27 cellular contexts compared by ENCODE assay signal in the genomic region with DNA sequence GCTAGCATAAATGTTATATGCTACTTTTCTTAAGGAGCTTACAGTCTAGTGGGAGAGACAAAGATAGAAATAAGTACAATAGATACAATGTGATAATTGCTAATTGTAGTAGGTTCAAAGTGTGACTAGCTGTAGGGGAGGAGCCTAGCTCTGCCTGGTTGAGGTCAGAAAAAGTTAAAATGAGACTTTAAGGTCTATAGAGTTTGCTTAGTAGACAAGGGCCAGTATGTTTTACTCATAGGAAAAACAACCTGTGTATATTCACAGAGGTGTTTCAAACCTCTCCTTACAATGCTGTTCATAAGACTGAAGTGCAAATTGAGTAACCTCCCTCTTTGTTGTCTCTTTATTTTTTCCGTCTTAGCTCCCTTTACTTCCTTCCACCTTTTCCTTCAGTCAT. TPM values are rescaled to one million over a fixed set of nuclear protein-coding genes. Genes with fewer than 3 reads are reported as not detected.
A peak's percentile ranks its signal among the peaks of the same experiment; 100 is the strongest.
DNase-seq lines count a peak whose midpoint lies in the region; ATAC-seq, FAIRE-seq and TF ChIP-seq lines count a peak whose summit lies in the region.
"Had no signal": no experiment of that assay in that cellular context is flagged by ENCODE, and none has a peak within 500 bp of the region (broad histone marks: within the 10 kb centered on the region; RNA-seq: fewer than 3 reads in every experiment).

No MANE protein-coding gene starts in this region.

- H3K9me3 ChIP-seq in SK-N-MC (ENCODE audit: low read depth, low read length): peaks cover 4% of the 10 kb centered on the region
- H3K9me3 ChIP-seq in endothelial cell of umbilical vein (replicated peaks; ENCODE audit: control insufficient read depth, insufficient read depth, low read length): no peaks in the 10 kb centered on the region
- H3K9me3 ChIP-seq: esophagus squamous epithelium, lower lobe of right lung, mucosa of descending colon, sigmoid colon, upper lobe of left lung had no signal

- peaks cover 43% of the 10 kb centered on the region for H3K36me3 ChIP-seq in SK-N-MC (ENCODE audit: insufficient read depth, low read length)
- no peaks in the 10 kb centered on the region for H3K36me3 ChIP-seq in endothelial cell of umbilical vein (ENCODE audit: control insufficient read depth in 2 of 2, extremely low read depth in 1 of 2, insufficient read depth in 2 of 2, low read length in 2 of 2)
- H3K36me3 ChIP-seq: esophagus squamous epithelium, lower lobe of right lung, neural progenitor cell, sigmoid colon, upper lobe of left lung had no signal

- POLR2A ChIA-PET in endothelial cell of umbilical vein (lab: Charles Lee): no interaction called here

- H3K4me1 Mint-ChIP-seq in activated CD8-positive, alpha-beta memory T cell treated with anti-CD3 and anti-CD28 coated beads, Interleukin-2, amount 10 ng/mL, durations not matched to agents 7 days and 5 days: peaks cover 52% of the 10 kb centered on the region
- H3K4me1 Mint-ChIP-seq in stimulated activated naive CD8-positive, alpha-beta T cell treated with anti-CD3 and anti-CD28 coated beads, Interleukin-15, Interleukin-2, amounts not matched to agents 100 ng/mL and 50 ng/mL, for 24 hours (ENCODE audit: low read depth): peaks cover 71% of the 10 kb centered on the region
- H3K4me1 Mint-ChIP-seq: neural progenitor cell had no signal

- no peaks in the 10 kb centered on the region for H3K27me3 ChIP-seq in endothelial cell of umbilical vein (ENCODE audit: control insufficient read depth in 2 of 2, insufficient read depth in 2 of 2, low read length in 2 of 2)
- H3K27me3 ChIP-seq: esophagus squamous epithelium, neural progenitor cell, sigmoid colon, upper lobe of left lung had no signal

- intact Hi-C loops in endothelial cell of umbilical vein (cut with micrococcal nuclease): loop anchor here (10.0 kb wide), 1 partner anchor 618 kb away; no protein-coding TSS in a partner anchor

- H3K4me3 Mint-ChIP-seq in activated CD8-positive, alpha-beta memory T cell treated with anti-CD3 and anti-CD28 coated beads, Interleukin-2, amount 10 ng/mL, durations not matched to agents 7 days and 5 days: no peak overlapping the region
- no peak overlapping the region for H3K4me3 Mint-ChIP-seq in stimulated activated naive CD8-positive, alpha-beta T cell treated with anti-CD3 and anti-CD28 coated beads, Interleukin-15, Interleukin-2, amounts not matched to agents 100 ng/mL and 50 ng/mL, for 24 hours
- H3K4me3 Mint-ChIP-seq: B cell; effector memory CD8-positive, alpha-beta T cell; neural progenitor cell; T-helper 2 cell treated with Interferon-gamma antibody and Interleukin-4, amounts not matched to agents 5 μg/mL and 100 μg/mL, for 36 hours had no signal

- H3K27ac ChIP-seq in SK-N-MC (peak overlapping the region; percentile 22; the same call in 1 of the 2 replicates), endothelial cell of umbilical vein (ENCODE audit: insufficient read depth, low read depth, low read length) (no peak overlapping the region), substantia nigra (ENCODE audit: low read depth, low read length, poor library complexity, severe bottlenecking) (no peak overlapping the region)
- H3K27ac ChIP-seq: esophagus squamous epithelium, lower lobe of right lung, neural progenitor cell, sigmoid colon had no signal

- H3K4me1 ChIP-seq in endothelial cell of umbilical vein (ENCODE audit: control insufficient read depth, extremely low read depth, insufficient read depth, low read length): peaks cover 3% of the 10 kb centered on the region

- peaks cover 2% of the 10 kb centered on the region for H3K36me3 Mint-ChIP-seq in activated CD8-positive, alpha-beta memory T cell treated with anti-CD3 and anti-CD28 coated beads, Interleukin-2, amount 10 ng/mL, durations not matched to agents 7 days and 5 days
- no peaks in the 10 kb centered on the region for H3K36me3 Mint-ChIP-seq in stimulated activated naive CD8-positive, alpha-beta T cell treated with anti-CD3 and anti-CD28 coated beads, Interleukin-15, Interleukin-2, amounts not matched to agents 100 ng/mL and 50 ng/mL, for 24 hours (ENCODE audit: low read depth)

- peaks cover 8% of the 10 kb centered on the region for H4K20me1 ChIP-seq in endothelial cell of umbilical vein (replicated peaks; ENCODE audit: control insufficient read depth, extremely low read depth, insufficient read depth, low read length)

- TF ChIP-seq CTCF in endothelial cell of umbilical vein (IDR thresholded peaks at IDR 0.05; ENCODE audit: extremely low read depth in 1 of 2, insufficient read depth in 1 of 2, low read depth in 1 of 2, low read length in 2 of 2): no peak

- peak overlapping the region; percentile 54 for H3K27ac Mint-ChIP-seq in activated CD8-positive, alpha-beta memory T cell treated with anti-CD3 and anti-CD28 coated beads, Interleukin-2, amount 10 ng/mL, durations not matched to agents 7 days and 5 days
- peak overlapping the region; percentile 26 for H3K27ac Mint-ChIP-seq in stimulated activated naive CD8-positive, alpha-beta T cell treated with anti-CD3 and anti-CD28 coated beads, Interleukin-15, Interleukin-2, amounts not matched to agents 100 ng/mL and 50 ng/mL, for 24 hours
- H3K27ac Mint-ChIP-seq: B cell; effector memory CD8-positive, alpha-beta T cell; neural progenitor cell; T-helper 2 cell treated with Interferon-gamma antibody and Interleukin-4, amounts not matched to agents 5 μg/mL and 100 μg/mL, for 36 hours had no signal

- peaks cover 83% of the 10 kb centered on the region for H3K79me2 ChIP-seq in endothelial cell of umbilical vein (ENCODE audit: control insufficient read depth, insufficient read depth, low read length)

- no peaks in the 10 kb centered on the region for H3K9me3 Mint-ChIP-seq in activated CD8-positive, alpha-beta memory T cell treated with anti-CD3 and anti-CD28 coated beads, Interleukin-2, amount 10 ng/mL, durations not matched to agents 7 days and 5 days (ENCODE audit: low read depth)
- H3K9me3 Mint-ChIP-seq in stimulated activated naive CD8-positive, alpha-beta T cell treated with anti-CD3 and anti-CD28 coated beads, Interleukin-15, Interleukin-2, amounts not matched to agents 100 ng/mL and 50 ng/mL, for 24 hours: no peaks in the 10 kb centered on the region
- H3K9me3 Mint-ChIP-seq: effector memory CD8-positive, alpha-beta T cell; T-helper 2 cell treated with Interferon-gamma antibody and Interleukin-4, amounts not matched to agents 5 μg/mL and 100 μg/mL, for 36 hours had no signal

- H3K27me3 Mint-ChIP-seq in activated CD8-positive, alpha-beta memory T cell treated with anti-CD3 and anti-CD28 coated beads, Interleukin-2, amount 10 ng/mL, durations not matched to agents 7 days and 5 days: no peaks in the 10 kb centered on the region
- H3K27me3 Mint-ChIP-seq in stimulated activated naive CD8-positive, alpha-beta T cell treated with anti-CD3 and anti-CD28 coated beads, Interleukin-15, Interleukin-2, amounts not matched to agents 100 ng/mL and 50 ng/mL, for 24 hours: no peaks in the 10 kb centered on the region
- H3K27me3 Mint-ChIP-seq: B cell; effector memory CD8-positive, alpha-beta T cell had no signal

- ATAC-seq in activated CD8-positive, alpha-beta memory T cell treated with anti-CD3 and anti-CD28 coated beads, Interleukin-2, amount 10 ng/mL, durations not matched to agents 7 days and 5 days: peak; percentile 32
- ATAC-seq in HG02852 (IDR thresholded peaks at IDR 0.05; ENCODE audit: unreplicated experiment) (no peak), HG03520 (IDR thresholded peaks at IDR 0.05; ENCODE audit: unreplicated experiment) (no peak)
- ATAC-seq: effector memory CD8-positive, alpha-beta T cell; lower lobe of right lung; mucosa of descending colon; SK-N-SH treated with all-trans-retinoic acid at 6 μM for 48 hours had no signal

- H3K4me2 ChIP-seq in endothelial cell of umbilical vein (ENCODE audit: insufficient read depth, low read length): peak overlapping the region; percentile 38
- H3K4me2 ChIP-seq: neural progenitor cell had no signal

- H3K9ac ChIP-seq in SK-N-MC (ENCODE audit: insufficient read length): no peak overlapping the region
- H3K9ac ChIP-seq in endothelial cell of umbilical vein (replicated peaks; ENCODE audit: extremely low read depth, insufficient read depth, low read length): no peak overlapping the region
- H3K9ac ChIP-seq: neural progenitor cell had no signal

- BruUV-seq in endothelial cell of umbilical vein (replicated peaks; lab: Mats Ljungman, UMichigan): no TSS peak

- no peak for TF ChIP-seq POLR2A in endothelial cell of umbilical vein (IDR thresholded peaks at IDR 0.05; ENCODE audit: low read depth, low read length)

- CTCF ChIA-PET in activated CD8-positive, alpha-beta memory T cell treated with anti-CD3 and anti-CD28 coated beads, Interleukin-2, amount 10 ng/mL, durations not matched to agents 7 days and 5 days (lab: Charles Lee): interaction anchor here (0.8 to 3.0 kb wide), 13 partner anchors 9 to 104 kb away, joined by 3 to 16 read pairs (median 3); partner anchors contain the start of genes N4BP2L2 and PDS5B
- CTCF ChIA-PET in endothelial cell of umbilical vein (lab: Charles Lee): interaction anchor here (0.8 to 4.4 kb wide), 11 partner anchors 8 to 732 kb away, joined by 3 to 70 read pairs (median 11); partner anchors contain the start of gene PDS5B

- H3K4me3 ChIP-seq in SK-N-MC (no peak overlapping the region), endothelial cell of umbilical vein (replicated peaks in 1 of 3; ENCODE audit: insufficient read depth in 1 of 3, low read depth in 1 of 3, low read length in 3 of 3) (no peak overlapping the region)
- H3K4me3 ChIP-seq: esophagus squamous epithelium, lower lobe of right lung, mucosa of descending colon, neural progenitor cell, sigmoid colon, upper lobe of left lung had no signal

- no peak for FAIRE-seq in endothelial cell of umbilical vein (lab: Jason Lieb, UNC)
- FAIRE-seq: bronchial epithelial cell, colon, H54 had no signal

- no peak overlapping the region for H2AFZ ChIP-seq in endothelial cell of umbilical vein (ENCODE audit: low read depth, low read length)
- H2AFZ ChIP-seq: neural progenitor cell had no signal

- no peaks in the 10 kb centered on the region for H3K9me1 ChIP-seq in endothelial cell of umbilical vein (replicated peaks; ENCODE audit: control insufficient read depth, extremely low read depth, insufficient read depth, low read length)

- DNase-seq in activated CD8-positive, alpha-beta memory T cell treated with anti-CD3 and anti-CD28 coated beads, Interleukin-2, amount 10 ng/mL, durations not matched to agents 7 days and 5 days: no peak
- no peak for DNase-seq in activated CD8-positive, alpha-beta memory T cell treated with anti-CD3 and anti-CD28 coated beads, Interleukin-2, amount 50 U/mL, for 48 hours
- no peak for DNase-seq in SK-N-MC (ENCODE audit: low read depth, low spot score)
- peak; percentile 28 for DNase-seq in endothelial cell of umbilical vein (ENCODE audit: low read depth, low spot score)
- DNase-seq in substantia nigra (lab: John Stamatoyannopoulos, UW): no peak
- DNase-seq: activated CD4-positive, alpha-beta T cell treated with anti-CD3 and anti-CD28 coated beads, Interleukin-2, amount 50 U/mL, for 4 hours; activated naive CD4-positive, alpha-beta T cell treated with Interleukin-2 at 50 U/mL for 16 hours; amniotic stem cell; effector memory CD8-positive, alpha-beta T cell; esophagus squamous epithelium; Karpas-422; lower lobe of right lung; mucosa of descending colon; NCI-H1092; NCI-H187 treated with DMSO at 0.1 percent for 48 hours; sigmoid colon; upper lobe of left lung had no signal

- dilution Hi-C loops in endothelial cell of umbilical vein (cut with MboI; ENCODE audit: extremely low pct_ligation_motif_present, low sequenced_read_pairs): no loop called here

RNA-seq across cellular contexts. Expression of gene PDS5B, which starts 56.1 kb away (rescaled TPM):
- total RNA-seq in activated CD8-positive, alpha-beta memory T cell treated with anti-CD3 and anti-CD28 coated beads, Interleukin-2, amount 10 ng/mL, durations not matched to agents 7 days and 5 days: 10 to 100 TPM; 57.6 to 64.6 TPM
- total RNA-seq in endothelial cell of umbilical vein: 40.3 and 41.0 TPM in 2 replicates
- 2.6 and 3.9 TPM in 2 replicates for polyA plus RNA-seq in endothelial cell of umbilical vein
- polyA plus RNA-seq in endothelial cell of umbilical vein (2011; cell fraction: cytosol; rRNA removed): 6.1 and 7.0 TPM in 2 replicates
- polyA plus RNA-seq in endothelial cell of umbilical vein (2011; cell fraction: nucleus; rRNA removed): 23.2 and 30.7 TPM in 2 replicates
- 16.1 and 22.5 TPM in 2 replicates for polyA plus RNA-seq in endothelial cell of umbilical vein (2012)
- polyA minus RNA-seq in endothelial cell of umbilical vein: 11.9 and 13.1 TPM in 2 replicates
- 17.5 TPM for polyA minus RNA-seq in endothelial cell of umbilical vein (2011; cell fraction: cytosol; rRNA and poly(A)+ RNA removed)
- polyA minus RNA-seq in endothelial cell of umbilical vein (2011; cell fraction: nucleus; rRNA and poly(A)+ RNA removed): 72.5 and 106 TPM in 2 replicates
